In the genomic region with DNA sequence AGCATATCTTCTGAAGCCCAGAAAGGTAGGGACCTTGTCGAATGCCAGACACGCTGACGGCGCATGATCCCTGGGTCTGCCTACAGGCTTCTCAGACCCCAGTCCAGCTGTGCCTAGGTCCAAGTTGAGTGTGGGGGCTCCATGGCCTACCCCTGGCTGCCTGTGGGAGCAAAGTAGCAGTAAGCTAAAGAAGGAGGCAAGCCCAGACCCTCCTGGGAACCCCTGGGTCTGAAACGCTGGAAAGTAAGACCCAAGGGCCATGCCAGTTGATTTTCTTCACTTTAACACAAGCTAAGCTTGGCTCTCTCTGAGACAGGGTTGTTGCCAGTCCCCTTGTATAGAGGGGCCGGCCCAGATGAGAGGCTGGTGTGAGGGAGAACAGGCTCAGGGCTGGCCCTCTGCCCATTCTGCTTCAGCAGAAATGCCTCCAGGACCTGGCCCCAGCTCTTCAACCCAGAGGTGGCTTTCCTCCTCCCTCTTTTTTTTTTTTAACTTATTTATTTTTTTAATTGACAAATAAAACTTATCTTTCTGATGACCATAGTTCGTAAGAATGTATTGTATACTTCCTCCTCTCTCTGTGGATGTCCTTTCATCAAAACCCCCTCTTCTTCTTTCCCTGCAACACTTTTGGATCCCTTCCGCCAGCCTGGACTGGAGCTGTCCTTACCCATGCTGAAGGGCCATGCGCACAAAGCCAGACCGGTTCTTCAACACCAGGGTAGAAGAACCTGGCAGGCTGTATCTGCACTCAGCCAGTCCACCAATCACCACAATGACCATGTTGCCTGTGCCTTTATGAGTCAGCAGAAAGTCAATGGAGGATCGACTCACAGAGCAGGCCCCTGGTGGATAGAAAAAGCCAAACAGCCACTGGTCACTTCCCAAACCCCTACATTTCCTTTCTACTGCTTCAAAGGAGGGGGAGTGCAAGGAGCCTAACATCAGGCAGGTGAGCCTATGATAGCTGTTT, we compare ENCODE assay signal across 17 cellular contexts. TPM values are rescaled to one million over a fixed set of nuclear protein-coding genes. Genes with fewer than 3 reads are reported as not detected.
A peak's percentile ranks its signal among the peaks of the same experiment; 100 is the strongest.
DNase-seq lines count a peak whose midpoint lies in the region; ATAC-seq and TF ChIP-seq lines count a peak whose summit lies in the region.
"Had no signal": no experiment of that assay in that cellular context is flagged by ENCODE, and none has a peak within 500 bp of the region (broad histone marks: within the 10 kb centered on the region; RNA-seq: fewer than 3 reads in every experiment).

No MANE protein-coding gene starts in this region.

- H3K9ac ChIP-seq in colonic mucosa (ENCODE audit: low read depth in 2 of 2, low read length in 2 of 2): no peak overlapping the region
- no peak overlapping the region for H3K9ac ChIP-seq in mammary epithelial cell (ENCODE audit: insufficient read depth, low read length)

- H3K27me3 ChIP-seq in colonic mucosa: no peaks in the 10 kb centered on the region
- no peaks in the 10 kb centered on the region for H3K27me3 ChIP-seq in mammary epithelial cell (ENCODE audit: insufficient read depth, low read length)

- TF ChIP-seq CTCF in HFFc6 (IDR thresholded peaks at IDR 0.05): no peak
- no peak for TF ChIP-seq CTCF in colonic mucosa (IDR thresholded peaks at IDR 0.05)
- TF ChIP-seq CTCF in mammary epithelial cell (conservative IDR thresholded peaks at IDR 0.05 in 1 of 2, IDR thresholded peaks at IDR 0.05 in 1 of 2; ENCODE audit: extremely low read depth in 1 of 2, insufficient read depth in 1 of 2, low read depth in 1 of 2, low read length in 2 of 2): no peak

- no peaks in the 10 kb centered on the region for H3K36me3 Mint-ChIP-seq in HFFc6 (ENCODE audit: low read depth)
- H3K36me3 Mint-ChIP-seq: naive thymus-derived CD8-positive, alpha-beta T cell had no signal

- no peak overlapping the region for H2AFZ ChIP-seq in mammary epithelial cell (ENCODE audit: low read depth, low read length)

- no peaks in the 10 kb centered on the region for H3K36me3 ChIP-seq in colonic mucosa
- H3K36me3 ChIP-seq in mammary epithelial cell (ENCODE audit: insufficient read depth, low read length): no peaks in the 10 kb centered on the region

- BruUV-seq in mammary epithelial cell (replicated peaks; lab: Mats Ljungman, UMichigan): no TSS peak

- H3K79me2 ChIP-seq in mammary epithelial cell (ENCODE audit: insufficient read depth, low read length): no peaks in the 10 kb centered on the region

- peak overlapping the region; percentile 75 for H3K27ac Mint-ChIP-seq in HFFc6
- H3K27ac Mint-ChIP-seq: activated naive CD4-positive, alpha-beta T cell treated with anti-CD3 and anti-CD28 coated beads for 36 hours; dendritic cell treated with granulocyte-macrophage colony-stimulating factor and Interleukin-4, amounts not matched to agents 40 ng/mL and 50 ng/mL, for 4 days; T-helper 1 cell treated with Interleukin-12 subunit alpha and Interleukin-12 subunit beta and Interleukin-4 antibody, amounts not matched to agents 30 μg/mL and 1 μg/mL, for 36 hours had no signal

- H3K4me3 Mint-ChIP-seq in HFFc6: no peak overlapping the region
- H3K4me3 Mint-ChIP-seq: activated naive CD4-positive, alpha-beta T cell treated with anti-CD3 and anti-CD28 coated beads for 36 hours; dendritic cell treated with granulocyte-macrophage colony-stimulating factor and Interleukin-4, amounts not matched to agents 40 ng/mL and 50 ng/mL, for 4 days; naive thymus-derived CD8-positive, alpha-beta T cell; T-helper 1 cell treated with Interleukin-12 subunit alpha and Interleukin-12 subunit beta and Interleukin-4 antibody, amounts not matched to agents 30 μg/mL and 1 μg/mL, for 36 hours had no signal

- H3K9me3 ChIP-seq in colonic mucosa: no peaks in the 10 kb centered on the region
- no peaks in the 10 kb centered on the region for H3K9me3 ChIP-seq in mammary epithelial cell (replicated peaks; ENCODE audit: insufficient read depth, low read length)

- no peak overlapping the region for H3K4me3 ChIP-seq in colonic mucosa
- no peak overlapping the region for H3K4me3 ChIP-seq in mammary epithelial cell (replicated peaks in 1 of 3; ENCODE audit: insufficient read depth in 1 of 3, low read depth in 2 of 3, low read length in 3 of 3)

- intact Hi-C loops in colonic mucosa (cut with DNase I): no loop called here
- intact Hi-C loops in mammary epithelial cell (cut with micrococcal nuclease): no loop called here

- H3K4me2 ChIP-seq in mammary epithelial cell (ENCODE audit: insufficient read depth, low read depth, low read length): no peak overlapping the region

- H4K20me1 ChIP-seq in mammary epithelial cell (ENCODE audit: insufficient read depth, low read length): no peaks in the 10 kb centered on the region

- H3K27me3 Mint-ChIP-seq in HFFc6 (ENCODE audit: insufficient read depth): peaks cover 2% of the 10 kb centered on the region; the same call in 1 of the 2 replicates
- H3K27me3 Mint-ChIP-seq: dendritic cell treated with granulocyte-macrophage colony-stimulating factor and Interleukin-4, amounts not matched to agents 40 ng/mL and 50 ng/mL, for 4 days had no signal

- H3K4me1 Mint-ChIP-seq in HFFc6 (ENCODE audit: low read depth): peaks cover 24% of the 10 kb centered on the region
- H3K4me1 Mint-ChIP-seq: naive thymus-derived CD8-positive, alpha-beta T cell had no signal

- CTCF ChIA-PET in mammary epithelial cell (lab: Charles Lee; ENCODE audit: low non-redundant PET): interaction anchor here (0.6 kb wide), 1 partner anchor 55 kb away, joined by 3 read pairs; no protein-coding TSS in a partner anchor

- no peaks in the 10 kb centered on the region for H3K9me3 Mint-ChIP-seq in HFFc6
- H3K9me3 Mint-ChIP-seq: activated naive CD4-positive, alpha-beta T cell treated with anti-CD3 and anti-CD28 coated beads for 36 hours; dendritic cell treated with granulocyte-macrophage colony-stimulating factor and Interleukin-4, amounts not matched to agents 40 ng/mL and 50 ng/mL, for 4 days; naive thymus-derived CD8-positive, alpha-beta T cell; T-helper 1 cell treated with Interleukin-12 subunit alpha and Interleukin-12 subunit beta and Interleukin-4 antibody, amounts not matched to agents 30 μg/mL and 1 μg/mL, for 36 hours had no signal

- H3K4me1 ChIP-seq in colonic mucosa: no peaks in the 10 kb centered on the region
- peaks cover 25% of the 10 kb centered on the region for H3K4me1 ChIP-seq in mammary epithelial cell (ENCODE audit: insufficient read depth, low read length)

- dilution Hi-C loops in mammary epithelial cell (cut with HindIII; ENCODE audit: low sequenced_read_pairs): no loop called here

- 82% methylated on average over 10 of the region's 11 CpGs for whole genome bisulfite sequencing in mammary epithelial cell (ENCODE audit: low coverage, missing lambda C conversion rate)

- in situ Hi-C loops in mammary epithelial cell (cut with MboI; ENCODE audit: low sequenced_read_pairs in 2 of 2): no loop called here

- peak; percentile 2 for DNase-seq in DMS53 treated with DMSO at 0.1 percent for 48 hours (lab: John Stamatoyannopoulos, UW; ENCODE audit: unreplicated experiment)
- peak; percentile 8 for DNase-seq in HFFc6
- DNase-seq in colonic mucosa: peak; percentile 10
- DNase-seq in mesenteric fat pad (ENCODE audit: low spot score): peak; percentile 53
- no peak for DNase-seq in mammary epithelial cell
- DNase-seq in NCI-H187 (lab: John Stamatoyannopoulos, UW): no peak
- DNase-seq in activated CD4-positive, CD25-positive, alpha-beta regulatory T cell (lab: John Stamatoyannopoulos, UW): no peak
- DNase-seq: activated CD4-positive, alpha-beta T cell treated with anti-CD3 and anti-CD28 coated beads for 1 hour; activated naive CD4-positive, alpha-beta T cell treated with anti-CD3 and anti-CD28 coated beads for 36 hours; COR-L47; naive thymus-derived CD8-positive, alpha-beta T cell; NCI-H1105; NCI-H2227 treated with DMSO at 0.1 percent for 48 hours had no signal

- H3K27ac ChIP-seq in colonic mucosa (no peak overlapping the region), mammary epithelial cell (ENCODE audit: insufficient read depth, low read depth, low read length) (no peak overlapping the region)

- ATAC-seq in HG03342 (IDR thresholded peaks at IDR 0.05; ENCODE audit: unreplicated experiment): no peak
- ATAC-seq: left lobe of liver; naive thymus-derived CD8-positive, alpha-beta T cell had no signal

RNA-seq across cellular contexts. Expression of a gene that starts 7.1 kb away (rescaled TPM):
- not detected for total RNA-seq in HFFc6 (2021; fragmentation: NEBNext Ultra II Directional; extraction: Animal tissue kit (Norgen Biotek cat#: 25700))
- not detected for total RNA-seq in colonic mucosa
- total RNA-seq in mesenteric fat pad: not detected
- total RNA-seq in mammary epithelial cell: under 1 TPM in 1 of 2 donors, not detected in 1; 0.33 TPM
- not detected for polyA plus RNA-seq in mammary epithelial cell
- polyA minus RNA-seq in mammary epithelial cell: not detected
- total RNA-seq: activated naive CD4-positive, alpha-beta T cell treated with anti-CD3 and anti-CD28 coated beads for 36 hours; left lobe of liver; naive thymus-derived CD8-positive, alpha-beta T cell had no signal
- polyA plus RNA-seq: naive thymus-derived CD8-positive, alpha-beta T cell had no signal

RNA-seq across cellular contexts. Expression of a gene that starts 19.6 kb away (rescaled TPM):
- total RNA-seq in HFFc6 (2021; fragmentation: NEBNext Ultra II Directional; extraction: Animal tissue kit (Norgen Biotek cat#: 25700)): not detected
- not detected for total RNA-seq in colonic mucosa
- not detected for total RNA-seq in mesenteric fat pad
- total RNA-seq in mammary epithelial cell: not detected
- polyA plus RNA-seq in mammary epithelial cell: not detected
- polyA minus RNA-seq in mammary epithelial cell: not detected
- total RNA-seq: activated naive CD4-positive, alpha-beta T cell treated with anti-CD3 and anti-CD28 coated beads for 36 hours; left lobe of liver; naive thymus-derived CD8-positive, alpha-beta T cell had no signal
- polyA plus RNA-seq: naive thymus-derived CD8-positive, alpha-beta T cell had no signal

Comparison
In these comparisons a context has a peak if more than half of its experiments do, and no peak if none do; other contexts are left out.
1. DNase-seq: peak in DMS53 treated with DMSO at 0.1 percent for 48 hours (single experiment), HFFc6 (single experiment), colonic mucosa (single experiment) and mesenteric fat pad (single experiment); none in mammary epithelial cell (single experiment), NCI-H187 (0 of 2) and activated CD4-positive, CD25-positive, alpha-beta regulatory T cell (0 of 4).